ENCODE assay signal across 11 cellular contexts in genomic region chr14:90062852-90063539, GRCh38. TPM values are rescaled to one million over a fixed set of nuclear protein-coding genes. Genes with fewer than 3 reads are reported as not detected.
DNase-seq lines count a peak whose midpoint lies in the region; ATAC-seq and TF ChIP-seq lines count a peak whose summit lies in the region.
"Had no signal": no experiment of that assay in that cellular context is flagged by ENCODE, and none has a peak within 500 bp of the region (broad histone marks: within the 10 kb centered on the region; RNA-seq: fewer than 3 reads in every experiment).

No MANE protein-coding gene starts in this region.

- POLR2A ChIA-PET in activated CD4-positive, alpha-beta T cell treated with anti-CD3 and anti-CD28 coated beads, Interleukin-2, amount 10 ng/mL, durations not matched to agents 7 days and 5 days (lab: Charles Lee), result no interaction called here
- POLR2A ChIA-PET in WTC11 (lab: Charles Lee), result no interaction called here

- H3K4me3 Mint-ChIP-seq in activated CD4-positive, alpha-beta T cell treated with anti-CD3 and anti-CD28 coated beads, Interleukin-2, amount 10 ng/mL, durations not matched to agents 7 days and 5 days, result peak overlapping the region; percentile 64
- peak overlapping the region; percentile 83 for H3K4me3 Mint-ChIP-seq in WTC11
- H3K4me3 Mint-ChIP-seq in stimulated activated effector memory CD8-positive, alpha-beta T cell treated with anti-CD3 and anti-CD28 coated beads, Interleukin-12 subunit alpha, Interleukin-12 subunit beta, amount 100 ng/mL, for 72 hours, result peak overlapping the region; percentile 76

- TF ChIP-seq CTCF in WTC11 (IDR thresholded peaks at IDR 0.05), result no peak

- CTCF ChIA-PET in activated CD4-positive, alpha-beta T cell treated with anti-CD3 and anti-CD28 coated beads, Interleukin-2, amount 10 ng/mL, durations not matched to agents 7 days and 5 days (lab: Charles Lee), result no interaction called here
- CTCF ChIA-PET in WTC11 (lab: Charles Lee), result interaction anchor here (1.0 to 2.8 kb wide), 7 partner anchors 47 to 1036 kb away, joined by 3 to 27 read pairs (median 5); partner anchors contain the start of gene EFCAB11

- no peaks in the 10 kb centered on the region for H3K36me3 Mint-ChIP-seq in activated CD4-positive, alpha-beta T cell treated with anti-CD3 and anti-CD28 coated beads, Interleukin-2, amount 10 ng/mL, durations not matched to agents 7 days and 5 days (ENCODE audit: low read depth)
- H3K36me3 Mint-ChIP-seq in WTC11, result no peaks in the 10 kb centered on the region
- no peaks in the 10 kb centered on the region for H3K36me3 Mint-ChIP-seq in stimulated activated effector memory CD8-positive, alpha-beta T cell treated with anti-CD3 and anti-CD28 coated beads, Interleukin-12 subunit alpha, Interleukin-12 subunit beta, amount 100 ng/mL, for 72 hours

- no peaks in the 10 kb centered on the region for H3K9me3 ChIP-seq in iPS-18a (ENCODE audit: control insufficient read depth, low read depth, low read length)

- H3K4me3 ChIP-seq in iPS-18a (ENCODE audit: low read length), result peak overlapping the region; percentile 50

- no peaks in the 10 kb centered on the region for H3K9me3 Mint-ChIP-seq in activated CD4-positive, alpha-beta T cell treated with anti-CD3 and anti-CD28 coated beads, Interleukin-2, amount 10 ng/mL, durations not matched to agents 7 days and 5 days
- H3K9me3 Mint-ChIP-seq in WTC11, result no peaks in the 10 kb centered on the region
- no peaks in the 10 kb centered on the region for H3K9me3 Mint-ChIP-seq in stimulated activated effector memory CD8-positive, alpha-beta T cell treated with anti-CD3 and anti-CD28 coated beads, Interleukin-12 subunit alpha, Interleukin-12 subunit beta, amount 100 ng/mL, for 72 hours

- H3K27me3 Mint-ChIP-seq in activated CD4-positive, alpha-beta T cell treated with anti-CD3 and anti-CD28 coated beads, Interleukin-2, amount 10 ng/mL, durations not matched to agents 7 days and 5 days, result peaks cover 63% of the 10 kb centered on the region
- H3K27me3 Mint-ChIP-seq in WTC11 (ENCODE audit: low read depth), result peaks cover 78% of the 10 kb centered on the region

- H3K27ac Mint-ChIP-seq in activated CD4-positive, alpha-beta T cell treated with anti-CD3 and anti-CD28 coated beads, Interleukin-2, amount 10 ng/mL, durations not matched to agents 7 days and 5 days, result no peak overlapping the region
- no peak overlapping the region for H3K27ac Mint-ChIP-seq in WTC11
- no peak overlapping the region for H3K27ac Mint-ChIP-seq in stimulated activated effector memory CD8-positive, alpha-beta T cell treated with anti-CD3 and anti-CD28 coated beads, Interleukin-12 subunit alpha, Interleukin-12 subunit beta, amount 100 ng/mL, for 72 hours

- H3K27ac ChIP-seq in iPS-18a (ENCODE audit: low read length) (no peak overlapping the region), substantia nigra (ENCODE audit: low read depth, low read length, poor library complexity, severe bottlenecking) (no peak overlapping the region)
- H3K27ac ChIP-seq: foreskin keratinocyte had no signal

- DNase-seq in activated CD4-positive, alpha-beta T cell treated with anti-CD3 and anti-CD28 coated beads, Interleukin-2, amount 10 ng/mL, durations not matched to agents 7 days and 5 days, result no peak
- DNase-seq in activated CD4-positive, alpha-beta T cell treated with anti-CD3 and anti-CD28 coated beads for 1 hour, result no peak
- DNase-seq in WTC11 (ENCODE audit: low spot score) (no peak), OCI-M1 (lab: John Stamatoyannopoulos, UW) (no peak), substantia nigra (lab: John Stamatoyannopoulos, UW) (no peak), kidney tubule cell (ENCODE audit: low spot score) (no peak)
- peak in 1 of 2 donors; percentile 29 for DNase-seq in stimulated activated effector memory CD8-positive, alpha-beta T cell treated with anti-CD3 and anti-CD28 coated beads, Interleukin-12 subunit alpha, Interleukin-12 subunit beta, amount 100 ng/mL, for 72 hours (ENCODE audit: low spot score in 2 of 2)
- DNase-seq: aorta, NCI-H524 treated with DMSO at 0.1 percent for 48 hours had no signal

- no peak overlapping the region for H3K9ac ChIP-seq in iPS-18a (ENCODE audit: low read length)

- peaks cover 24% of the 10 kb centered on the region for H3K4me1 Mint-ChIP-seq in activated CD4-positive, alpha-beta T cell treated with anti-CD3 and anti-CD28 coated beads, Interleukin-2, amount 10 ng/mL, durations not matched to agents 7 days and 5 days
- peaks cover 23% of the 10 kb centered on the region for H3K4me1 Mint-ChIP-seq in WTC11
- H3K4me1 Mint-ChIP-seq in stimulated activated effector memory CD8-positive, alpha-beta T cell treated with anti-CD3 and anti-CD28 coated beads, Interleukin-12 subunit alpha, Interleukin-12 subunit beta, amount 100 ng/mL, for 72 hours, result peaks cover 26% of the 10 kb centered on the region

- peaks cover 77% of the 10 kb centered on the region for H3K27me3 ChIP-seq in iPS-18a (ENCODE audit: control insufficient read depth, insufficient read depth, low read length)

- H3K4me1 ChIP-seq in iPS-18a (ENCODE audit: control insufficient read depth, low read depth, low read length), result peaks cover 5% of the 10 kb centered on the region
- H3K4me1 ChIP-seq: foreskin keratinocyte had no signal

- ATAC-seq in WTC11, result no peak
- ATAC-seq in stimulated activated effector memory CD8-positive, alpha-beta T cell treated with anti-CD3 and anti-CD28 coated beads, Interleukin-12 subunit alpha, Interleukin-12 subunit beta, amount 100 ng/mL, for 72 hours, result no peak

- no peaks in the 10 kb centered on the region for H3K36me3 ChIP-seq in iPS-18a (ENCODE audit: control insufficient read depth, low read depth, low read length)

TF ChIP-seq in WTC11, 78 proteins besides CTCF, POLR2A, EP300 and RAD21:
- TF ChIP-seq SOX15 (CRISPR knock-in tag; IDR thresholded peaks at IDR 0.05), result no peak

RNA-seq across cellular contexts. Expression of gene KCNK13, which starts 1.2 kb away (rescaled TPM):
- not detected for total RNA-seq in activated CD4-positive, alpha-beta T cell treated with anti-CD3 and anti-CD28 coated beads, Interleukin-2, amount 10 ng/mL, durations not matched to agents 7 days and 5 days
- 0.14 to 0.27 TPM (median 0.17 TPM) in 3 replicates for total RNA-seq in WTC11 (2021)
- total RNA-seq: foreskin keratinocyte had no signal
